22 cellular contexts compared by ENCODE assay signal in genomic region chr12:10175849-10176641, GRCh38. TPM values are rescaled to one million over a fixed set of nuclear protein-coding genes. Genes with fewer than 3 reads are reported as not detected.
A peak's percentile ranks its signal among the peaks of the same experiment; 100 is the strongest.
DNase-seq lines count a peak whose midpoint lies in the region; ATAC-seq and TF ChIP-seq lines count a peak whose summit lies in the region.
"Had no signal": no experiment of that assay in that cellular context is flagged by ENCODE, and none has a peak within 500 bp of the region (broad histone marks: within the 10 kb centered on the region; RNA-seq: fewer than 3 reads in every experiment).

No MANE protein-coding gene starts in this region.

- no peaks in the 10 kb centered on the region for H3K36me3 ChIP-seq in OCI-LY1 (ENCODE audit: insufficient read depth, low read length)
- H3K36me3 ChIP-seq: brain microvascular endothelial cell had no signal

- H3K36me3 Mint-ChIP-seq in nephron (ENCODE audit: low read depth) = no peaks in the 10 kb centered on the region
- no peaks in the 10 kb centered on the region for H3K36me3 Mint-ChIP-seq in activated naive CD4-positive, alpha-beta T cell treated with anti-CD3 and anti-CD28 coated beads, Interleukin-2, amount 50 U/mL, for 72 hours
- H3K36me3 Mint-ChIP-seq: activated naive CD8-positive, alpha-beta T cell treated with anti-CD3 and anti-CD28 coated beads, Interleukin-2, amount 10 ng/mL, durations not matched to agents 7 days and 5 days; CD14-positive monocyte; natural killer cell had no signal

- H3K27me3 ChIP-seq in OCI-LY1 (ENCODE audit: insufficient read depth, low read length) = no peaks in the 10 kb centered on the region
- H3K27me3 ChIP-seq: brain microvascular endothelial cell had no signal

- H3K4me3 Mint-ChIP-seq in nephron = peak overlapping the region in 2 of 3 experiments; percentile 2 to 14
- H3K4me3 Mint-ChIP-seq: activated naive CD8-positive, alpha-beta T cell treated with anti-CD3 and anti-CD28 coated beads, Interleukin-2, amount 10 ng/mL, durations not matched to agents 7 days and 5 days; CD14-positive monocyte; natural killer cell; T-helper 2 cell treated with Interferon-gamma antibody and Interleukin-4, amounts not matched to agents 5 μg/mL and 100 μg/mL, for 36 hours had no signal

- H3K27ac ChIP-seq in 22Rv1 (no peak overlapping the region), OCI-LY1 (ENCODE audit: low read depth, low read length, poor library complexity, severe bottlenecking) (no peak overlapping the region)
- H3K27ac ChIP-seq: brain microvascular endothelial cell had no signal

- H3K4me2 ChIP-seq in OCI-LY1 (ENCODE audit: low read length) = no peak overlapping the region

- H3K9me3 ChIP-seq in OCI-LY1 (ENCODE audit: low read length) = no peaks in the 10 kb centered on the region

- no peaks in the 10 kb centered on the region for H3K9me2 ChIP-seq in OCI-LY1 (ENCODE audit: low read depth, low read length)

- no peak overlapping the region for H3K9ac ChIP-seq in OCI-LY1 (ENCODE audit: low read length)

- no peak overlapping the region for H2AFZ ChIP-seq in OCI-LY1 (ENCODE audit: low read length)

- H3F3A ChIP-seq in OCI-LY1 (ENCODE audit: insufficient read depth, low read length) = no peaks in the 10 kb centered on the region

- TF ChIP-seq CTCF in 22Rv1 (IDR thresholded peaks at IDR 0.05) (peak; percentile 22; the same call in 1 of the 2 replicates), OCI-LY1 (IDR thresholded peaks at IDR 0.05; ENCODE audit: low read length) (peak; percentile 6; the same call in 1 of the 2 replicates), nephron (IDR thresholded peaks at IDR 0.05; ENCODE audit: unreplicated experiment in 3 of 3) (no peak)

- peak overlapping the region in 2 of 3 experiments; percentile 82 to 86 for H3K27ac Mint-ChIP-seq in nephron
- no peak overlapping the region for H3K27ac Mint-ChIP-seq in activated naive CD4-positive, alpha-beta T cell treated with anti-CD3 and anti-CD28 coated beads, Interleukin-2, amount 50 U/mL, for 72 hours
- H3K27ac Mint-ChIP-seq: activated naive CD8-positive, alpha-beta T cell treated with anti-CD3 and anti-CD28 coated beads, Interleukin-2, amount 10 ng/mL, durations not matched to agents 7 days and 5 days; natural killer cell; T-helper 2 cell treated with Interferon-gamma antibody and Interleukin-4, amounts not matched to agents 5 μg/mL and 100 μg/mL, for 36 hours had no signal

- H4K20me1 ChIP-seq in OCI-LY1 (ENCODE audit: insufficient read depth, low read length) = no peaks in the 10 kb centered on the region

- no peak overlapping the region for H3K4me3 ChIP-seq in OCI-LY1 (ENCODE audit: low read depth, low read length, poor library complexity, severe bottlenecking)

- DNase-seq in NCI-H1048 (lab: John Stamatoyannopoulos, UW) = no peak
- DNase-seq in activated naive CD4-positive, alpha-beta T cell treated with anti-CD3 and anti-CD28 coated beads, Interleukin-2, amount 50 U/mL, for 72 hours (ENCODE audit: low spot score in 2 of 2) = no peak
- DNase-seq: activated CD4-positive, CD25-positive, alpha-beta regulatory T cell; activated CD8-positive, alpha-beta memory T cell treated with anti-CD3 and anti-CD28 coated beads for 24 hours; activated naive CD8-positive, alpha-beta T cell treated with anti-CD3 and anti-CD28 coated beads, Interleukin-2, amount 10 ng/mL, durations not matched to agents 7 days and 5 days; brain microvascular endothelial cell; GOT3; natural killer cell; NCI-H2081; stimulated activated CD8-positive, alpha-beta memory T cell treated with anti-CD3 and anti-CD28 coated beads, Interleukin-4, amount 100 ng/mL, for 48 hours; substantia nigra had no signal

- H3K4me1 Mint-ChIP-seq in nephron = peaks cover 12% of the 10 kb centered on the region
- H3K4me1 Mint-ChIP-seq: activated naive CD8-positive, alpha-beta T cell treated with anti-CD3 and anti-CD28 coated beads, Interleukin-2, amount 10 ng/mL, durations not matched to agents 7 days and 5 days; natural killer cell had no signal

- no peaks in the 10 kb centered on the region for H3K79me2 ChIP-seq in OCI-LY1 (ENCODE audit: insufficient read depth, low read length)

- H3K4me1 ChIP-seq in OCI-LY1 (ENCODE audit: insufficient read depth, low read length, severe bottlenecking) = no peaks in the 10 kb centered on the region

- H3K27me3 Mint-ChIP-seq in nephron (ENCODE audit: low read depth) = peaks cover 14% of the 10 kb centered on the region

- no peaks in the 10 kb centered on the region for H3K9me3 Mint-ChIP-seq in nephron
- H3K9me3 Mint-ChIP-seq in activated naive CD4-positive, alpha-beta T cell treated with anti-CD3 and anti-CD28 coated beads, Interleukin-2, amount 50 U/mL, for 72 hours = no peaks in the 10 kb centered on the region
- H3K9me3 Mint-ChIP-seq: activated naive CD8-positive, alpha-beta T cell treated with anti-CD3 and anti-CD28 coated beads, Interleukin-2, amount 10 ng/mL, durations not matched to agents 7 days and 5 days; CD14-positive monocyte; natural killer cell; T-helper 2 cell treated with Interferon-gamma antibody and Interleukin-4, amounts not matched to agents 5 μg/mL and 100 μg/mL, for 36 hours had no signal

- peak; percentile 98 for ATAC-seq in esophagus mucosa
- no peak for ATAC-seq in GM21619 (IDR thresholded peaks at IDR 0.05; ENCODE audit: unreplicated experiment)
- no peak for ATAC-seq in HG02973 (IDR thresholded peaks at IDR 0.05; ENCODE audit: unreplicated experiment)
- no peak for ATAC-seq in activated naive CD4-positive, alpha-beta T cell treated with anti-CD3 and anti-CD28 coated beads, Interleukin-2, amount 50 U/mL, for 72 hours
- ATAC-seq: natural killer cell had no signal

RNA-seq across cellular contexts. Expression of gene TMEM52B, which starts 2.8 kb away (rescaled TPM):
- not detected for total RNA-seq in esophagus mucosa
- total RNA-seq in activated naive CD4-positive, alpha-beta T cell treated with anti-CD3 and anti-CD28 coated beads, Interleukin-2, amount 50 U/mL, for 72 hours = not detected
- total RNA-seq: activated naive CD8-positive, alpha-beta T cell treated with anti-CD3 and anti-CD28 coated beads, Interleukin-2, amount 10 ng/mL, durations not matched to agents 7 days and 5 days; glomerular endothelial cell; posterior vena cava had no signal

RNA-seq across cellular contexts. Expression of gene OLR1, which starts 4.1 kb away (rescaled TPM):
- total RNA-seq in esophagus mucosa = 0.24 TPM
- total RNA-seq in activated naive CD4-positive, alpha-beta T cell treated with anti-CD3 and anti-CD28 coated beads, Interleukin-2, amount 50 U/mL, for 72 hours = not detected
- total RNA-seq: activated naive CD8-positive, alpha-beta T cell treated with anti-CD3 and anti-CD28 coated beads, Interleukin-2, amount 10 ng/mL, durations not matched to agents 7 days and 5 days; SK-MEL-5 had no signal

RNA-seq across cellular contexts. Expression of gene GABARAPL1, which starts 36.6 kb away (rescaled TPM):
- total RNA-seq in esophagus mucosa = 8.1 TPM
- 10 to 100 TPM in 1 of 2 donors, 1 to 10 TPM in 1; 3.6 to 11.0 TPM for total RNA-seq in activated naive CD4-positive, alpha-beta T cell treated with anti-CD3 and anti-CD28 coated beads, Interleukin-2, amount 50 U/mL, for 72 hours

RNA-seq across cellular contexts. Expression of gene CLEC7A, which starts 46.0 kb away (rescaled TPM):
- total RNA-seq in esophagus mucosa = 22.3 TPM
- under 1 TPM in 1 of 2 donors, not detected in 1; 0.09 TPM for total RNA-seq in activated naive CD4-positive, alpha-beta T cell treated with anti-CD3 and anti-CD28 coated beads, Interleukin-2, amount 50 U/mL, for 72 hours
- total RNA-seq: SK-MEL-5 had no signal

Comparison
In these comparisons a context has a peak if more than half of its experiments do, and no peak if none do; other contexts are left out.
1. CTCF ChIP-seq: peak in 22Rv1 (single experiment) and OCI-LY1 (single experiment); none in nephron (0 of 3).
2. H3K27ac Mint-ChIP-seq: peak in nephron (2 of 3); none in activated naive CD4-positive, alpha-beta T cell treated with anti-CD3 and anti-CD28 coated beads, Interleukin-2, amount 50 U/mL, for 72 hours (0 of 2).